In the genomic region with DNA sequence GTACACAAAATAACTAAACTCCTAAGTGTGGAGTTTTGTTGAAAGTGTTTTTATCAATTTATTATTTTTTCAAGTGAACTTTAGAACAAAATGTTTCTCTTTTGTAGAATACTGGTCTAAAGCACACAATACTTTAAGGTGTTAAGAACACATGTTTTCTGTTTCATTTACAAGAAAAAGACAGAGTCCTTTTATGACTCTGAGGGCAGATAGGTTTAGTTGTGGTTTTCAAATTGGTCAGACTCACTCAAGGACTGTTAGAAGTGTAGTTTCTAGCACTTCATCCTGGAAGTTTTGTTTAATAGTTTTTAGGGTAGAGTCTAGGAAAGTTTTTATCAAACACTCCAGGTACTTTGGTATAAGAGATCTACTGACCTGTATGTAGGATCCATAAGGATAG, we compare ENCODE assay signal across 14 cellular contexts.
DNase-seq lines count a peak whose midpoint lies in the region; ATAC-seq and TF ChIP-seq lines count a peak whose summit lies in the region.
"Had no signal": no experiment of that assay in that cellular context is flagged by ENCODE, and none has a peak within 500 bp of the region (broad histone marks: within the 10 kb centered on the region; RNA-seq: fewer than 3 reads in every experiment).

No MANE protein-coding gene starts in this region.

- peak; percentile 60 for ATAC-seq in GM18505 (IDR thresholded peaks at IDR 0.05; ENCODE audit: unreplicated experiment)
- ATAC-seq in GM19468 (IDR thresholded peaks at IDR 0.05; ENCODE audit: extremely low read depth, unreplicated experiment), result peak; percentile 90
- ATAC-seq in HG02885 (IDR thresholded peaks at IDR 0.05; ENCODE audit: poor library complexity, unreplicated experiment), result peak; percentile 59
- peak; percentile 78 for ATAC-seq in HG03521 (IDR thresholded peaks at IDR 0.05; ENCODE audit: unreplicated experiment)
- ATAC-seq: activated CD8-positive, alpha-beta T cell treated with anti-CD3 and anti-CD28 coated beads, Interleukin-2, amount 10 ng/mL, durations not matched to agents 7 days and 5 days; esophagus mucosa; lower lobe of right lung had no signal

- no peak for TF ChIP-seq CTCF in Calu3 (IDR thresholded peaks at IDR 0.05; ENCODE audit: unreplicated experiment)

- H3K4me2 ChIP-seq in mesendoderm (ENCODE audit: low read length), result no peak overlapping the region

- H2BK5ac ChIP-seq in mesendoderm (ENCODE audit: low read length), result no peak overlapping the region

- no peak overlapping the region for H3K18ac ChIP-seq in mesendoderm (ENCODE audit: low read length)

- no peak overlapping the region for H3K56ac ChIP-seq in mesendoderm (ENCODE audit: low read length)

- CTCF ChIA-PET in Calu3 (lab: Charles Lee), result no interaction called here

- H3K27me3 Mint-ChIP-seq in Calu3 (ENCODE audit: unreplicated experiment), result no peaks in the 10 kb centered on the region

- BruUV-seq in Calu3 (replicated peaks; lab: Mats Ljungman, UMichigan), result no TSS peak

- no peak overlapping the region for H3K23ac ChIP-seq in mesendoderm (ENCODE audit: low read length)

- H3K79me1 ChIP-seq in mesendoderm (ENCODE audit: low read length), result no peaks in the 10 kb centered on the region

- no peak overlapping the region for H4K5ac ChIP-seq in mesendoderm (ENCODE audit: low read length)

- intact Hi-C loops in Calu3 (cut with micrococcal nuclease; ENCODE audit: unreplicated experiment), result no loop called here

- no peaks in the 10 kb centered on the region for H3K36me3 ChIP-seq in mesendoderm (ENCODE audit: control insufficient read depth, insufficient read depth, low read length)
- H3K36me3 ChIP-seq: lower lobe of right lung had no signal

- TF ChIP-seq POLR2A in GM18505 (IDR thresholded peaks at IDR 0.05; ENCODE audit: borderline replicate concordance, extremely low read depth, insufficient read depth, insufficient read length), result no peak

- no peaks in the 10 kb centered on the region for H3K9me3 Mint-ChIP-seq in Calu3 (ENCODE audit: low read depth, unreplicated experiment)

- no peak overlapping the region for H3K27ac ChIP-seq in mesendoderm (ENCODE audit: low read depth, low read length)
- H3K27ac ChIP-seq: lower lobe of right lung had no signal

- no peak overlapping the region for H3K27ac Mint-ChIP-seq in Calu3 (ENCODE audit: unreplicated experiment)
- H3K27ac Mint-ChIP-seq: activated CD8-positive, alpha-beta T cell treated with anti-CD3 and anti-CD28 coated beads, Interleukin-2, amount 10 ng/mL, durations not matched to agents 7 days and 5 days; activated naive CD4-positive, alpha-beta T cell treated with anti-CD3 and anti-CD28 coated beads for 36 hours had no signal

- H3K9ac ChIP-seq in mesendoderm (ENCODE audit: low read length), result no peak overlapping the region

- H2AK5ac ChIP-seq in mesendoderm (ENCODE audit: low read length), result no peak overlapping the region

- no peaks in the 10 kb centered on the region for H3K27me3 ChIP-seq in mesendoderm (ENCODE audit: insufficient read depth, low read length, poor library complexity)

- H2BK15ac ChIP-seq in mesendoderm (replicated peaks; ENCODE audit: low read depth), result no peak overlapping the region

- H3K4me1 Mint-ChIP-seq in Calu3 (ENCODE audit: low read depth, unreplicated experiment), result no peaks in the 10 kb centered on the region

- H3K4me1 ChIP-seq in mesendoderm (ENCODE audit: control insufficient read depth, low read depth, low read length), result no peaks in the 10 kb centered on the region
- H3K4me1 ChIP-seq: lower lobe of right lung had no signal

- no peaks in the 10 kb centered on the region for H3K36me3 Mint-ChIP-seq in Calu3 (ENCODE audit: insufficient read depth, unreplicated experiment)

- no peak overlapping the region for H4K8ac ChIP-seq in mesendoderm (ENCODE audit: low read depth, low read length)

- H3K79me2 ChIP-seq in mesendoderm (ENCODE audit: control insufficient read depth, insufficient read depth, low read length), result no peaks in the 10 kb centered on the region

- no peak overlapping the region for H3K4me3 Mint-ChIP-seq in Calu3 (ENCODE audit: low read depth, unreplicated experiment)
- H3K4me3 Mint-ChIP-seq: activated CD8-positive, alpha-beta T cell treated with anti-CD3 and anti-CD28 coated beads, Interleukin-2, amount 10 ng/mL, durations not matched to agents 7 days and 5 days; activated naive CD4-positive, alpha-beta T cell treated with anti-CD3 and anti-CD28 coated beads for 36 hours had no signal

- no peak overlapping the region for H3K4ac ChIP-seq in mesendoderm (ENCODE audit: low read depth, low read length)

- H3K4me3 ChIP-seq in mesendoderm (ENCODE audit: low read length), result no peak overlapping the region
- H3K4me3 ChIP-seq: lower lobe of right lung had no signal

- no peak for DNase-seq in SK-N-DZ (ENCODE audit: low spot score)
- DNase-seq in Calu3, result no peak
- DNase-seq in mesendoderm, result no peak
- no peak for DNase-seq in activated CD4-positive, CD25-positive, alpha-beta regulatory T cell (lab: John Stamatoyannopoulos, UW)
- DNase-seq: activated CD8-positive, alpha-beta T cell treated with anti-CD3 and anti-CD28 coated beads, Interleukin-2, amount 10 ng/mL, durations not matched to agents 7 days and 5 days; activated naive CD4-positive, alpha-beta T cell treated with anti-CD3 and anti-CD28 coated beads for 36 hours; central memory CD4-positive, alpha-beta T cell; lower lobe of right lung; NCI-H2227 treated with DMSO at 0.1 percent for 48 hours had no signal

- no peak overlapping the region for H2BK120ac ChIP-seq in mesendoderm (ENCODE audit: low read depth, low read length)
